Comparison of ENCODE assay signal across 23 cellular contexts in genomic region chr17:40777971-40778370, GRCh38. TPM values are rescaled to one million over a fixed set of nuclear protein-coding genes. Genes with fewer than 3 reads are reported as not detected.
DNase-seq lines count a peak whose midpoint lies in the region; ATAC-seq, FAIRE-seq and TF ChIP-seq lines count a peak whose summit lies in the region.
"Had no signal": no experiment of that assay in that cellular context is flagged by ENCODE, and none has a peak within 500 bp of the region (broad histone marks: within the 10 kb centered on the region; RNA-seq: fewer than 3 reads in every experiment).

No MANE protein-coding gene starts in this region.

- ATAC-seq in A549 (no peak), HG03280 (IDR thresholded peaks at IDR 0.05; ENCODE audit: unreplicated experiment) (no peak), left colon (no peak)
- no peak for ATAC-seq in activated naive CD8-positive, alpha-beta T cell treated with anti-CD3 and anti-CD28 coated beads, Interleukin-2, amount 50 U/mL, for 24 hours
- ATAC-seq: GM23338, HCT116 had no signal

- no peak overlapping the region for H3K4me3 ChIP-seq in A549
- H3K4me3 ChIP-seq: GM23338 had no signal

- H3K4me1 Mint-ChIP-seq in activated naive CD8-positive, alpha-beta T cell treated with anti-CD3 and anti-CD28 coated beads, Interleukin-2, amount 50 U/mL, for 24 hours, result no peaks in the 10 kb centered on the region
- H3K4me1 Mint-ChIP-seq: GM23338, H9 had no signal

- no peak for DNase-seq in A549 (ENCODE audit: low read depth in 1 of 2, low spot score in 1 of 2)
- DNase-seq in DMS79 (lab: John Stamatoyannopoulos, UW), result peak; percentile 39
- DNase-seq in RPMI7951 (ENCODE audit: low read depth), result peak; percentile 26
- peak; percentile 37 for DNase-seq in epidermal melanocyte (ENCODE audit: insufficient read length, low spot score)
- no peak for DNase-seq in left colon
- no peak for DNase-seq in activated naive CD8-positive, alpha-beta T cell treated with anti-CD3 and anti-CD28 coated beads, Interleukin-2, amount 50 U/mL, for 24 hours
- DNase-seq: 8988T; C1 segment of cervical spinal cord; Caco-2; CD4-positive, alpha-beta memory T cell; DMS153; GF-D8; H9 had no signal

- H3K4me3 Mint-ChIP-seq in activated naive CD8-positive, alpha-beta T cell treated with anti-CD3 and anti-CD28 coated beads, Interleukin-2, amount 50 U/mL, for 24 hours, result no peak overlapping the region
- H3K4me3 Mint-ChIP-seq: CD4-positive, alpha-beta memory T cell; GM23338; H9 had no signal

- H3K4me2 ChIP-seq in A549, result no peak overlapping the region
- H3K4me2 ChIP-seq: GM23338 had no signal

- H3K9me3 Mint-ChIP-seq in activated naive CD8-positive, alpha-beta T cell treated with anti-CD3 and anti-CD28 coated beads, Interleukin-2, amount 50 U/mL, for 24 hours, result no peaks in the 10 kb centered on the region
- H3K9me3 Mint-ChIP-seq: CD4-positive, alpha-beta memory T cell; GM23338; H9 had no signal

- no peaks in the 10 kb centered on the region for H3K36me3 Mint-ChIP-seq in activated naive CD8-positive, alpha-beta T cell treated with anti-CD3 and anti-CD28 coated beads, Interleukin-2, amount 50 U/mL, for 24 hours (ENCODE audit: low read depth)
- H3K36me3 Mint-ChIP-seq: CD4-positive, alpha-beta memory T cell had no signal

- no peak for TF ChIP-seq RAD21 in A549 (conservative IDR thresholded peaks at IDR 0.05 in 1 of 2, IDR thresholded peaks at IDR 0.05 in 1 of 2)

- H3K27ac Mint-ChIP-seq in activated naive CD8-positive, alpha-beta T cell treated with anti-CD3 and anti-CD28 coated beads, Interleukin-2, amount 50 U/mL, for 24 hours, result no peak overlapping the region
- H3K27ac Mint-ChIP-seq: CD4-positive, alpha-beta memory T cell; GM23338; H9 had no signal

- H3K4me1 ChIP-seq in A549, result 0 out of 3 replicates have a peak, but pooled peaks cover 5% of the 10 kb centered on the region
- H3K4me1 ChIP-seq: Caco-2 had no signal

- 80% methylated on average over 3 of the region's 3 CpGs for WGBS in A549 (ENCODE audit: missing lambda C conversion rate)

- TF ChIP-seq EP300 in A549 (IDR thresholded peaks at IDR 0.05), result no peak

- no peak for TF ChIP-seq POLR2A in A549 (IDR thresholded peaks at IDR 0.05; ENCODE audit: low read length)

- H3K9me3 ChIP-seq in A549, result no peaks in the 10 kb centered on the region
- H3K9me3 ChIP-seq: Caco-2 had no signal

- POLR2A ChIA-PET in A549 (lab: Yijun Ruan, JAX), result no interaction called here

- H3K27ac ChIP-seq in A549, result no peak overlapping the region

- no peak for TF ChIP-seq CTCF in A549 (IDR thresholded peaks at IDR 0.05)

- CTCF ChIA-PET in A549 (lab: Yijun Ruan, JAX), result interaction anchor here (0.7 to 4.2 kb wide), 6 partner anchors 8 to 885 kb away, joined by 3 to 12 read pairs (median 4); no protein-coding TSS in a partner anchor

- intact Hi-C loops in left colon (cut with DNase I, micrococcal nuclease), result no loop called here

- peaks cover 58% of the 10 kb centered on the region for H3K27me3 Mint-ChIP-seq in activated naive CD8-positive, alpha-beta T cell treated with anti-CD3 and anti-CD28 coated beads, Interleukin-2, amount 50 U/mL, for 24 hours

- peak; percentile 13 for FAIRE-seq in A549 (lab: Jason Lieb, UNC)
- FAIRE-seq: GM12891, GM18507 had no signal

TF ChIP-seq in A549, 52 proteins besides CTCF, POLR2A, EP300 and RAD21:
- TF ChIP-seq KDM1A (IDR thresholded peaks at IDR 0.05; ENCODE audit: low read depth) (no peak), ZNF302 (CRISPR knock-in tag; IDR thresholded peaks at IDR 0.05) (no peak), NPAS2 (CRISPR knock-in tag; IDR thresholded peaks at IDR 0.05; ENCODE audit: borderline replicate concordance) (no peak), CHD2 (IDR thresholded peaks at IDR 0.05; ENCODE audit: low read length, partially characterized antibody) (no peak), NR3C1 (IDR thresholded peaks at IDR 0.05) (no peak), CBX2 (IDR thresholded peaks at IDR 0.05; ENCODE audit: borderline replicate concordance, low read depth) (no peak), CBX8 (IDR thresholded peaks at IDR 0.05) (no peak), EHF (CRISPR knock-in tag; IDR thresholded peaks at IDR 0.05) (no peak), HOXA7 (CRISPR knock-in tag; IDR thresholded peaks at IDR 0.05) (no peak), HOXB13 (CRISPR knock-in tag; IDR thresholded peaks at IDR 0.05; ENCODE audit: low read depth) (no peak), E2F6 (IDR thresholded peaks at IDR 0.05; ENCODE audit: borderline replicate concordance, low read depth) (no peak), RARB (CRISPR knock-in tag; IDR thresholded peaks at IDR 0.05) (no peak), ESRRA (IDR thresholded peaks at IDR 0.05; ENCODE audit: borderline replicate concordance, low read length) (no peak), FOSB (CRISPR knock-in tag; IDR thresholded peaks at IDR 0.05) (no peak), ZC3H11A (IDR thresholded peaks at IDR 0.05) (no peak), ZFP36 (IDR thresholded peaks at IDR 0.05; ENCODE audit: borderline replicate concordance, partially characterized antibody) (no peak), SREBF2 (IDR thresholded peaks at IDR 0.05) (no peak)

RNA-seq across cellular contexts. Expression of gene KRT27, which starts 4.4 kb away (rescaled TPM):
- polyA plus RNA-seq in A549 (2011; rRNA removed) (not detected in 2 replicates), A549 (2017; fragmentation: RNase III; extraction: RNeasy Plus Mini Kit Qiagen cat#74134 plus additional on column Dnase treatment) (not detected in 3 replicates)
- 0.03 and 0.04 TPM in 2 replicates for polyA plus RNA-seq in A549 (2012; cell fraction: cytosol; rRNA removed)
- polyA plus RNA-seq in A549 (2012; cell fraction: nucleus; rRNA removed), result not detected in 2 replicates
- polyA minus RNA-seq in A549 (2011; rRNA and poly(A)+ RNA removed), result not detected in 2 replicates
- total RNA-seq in RPMI7951 (2014; rRNA removed; shearing (Covaris generic)), result not detected in 2 replicates
- total RNA-seq in left colon, result under 1 TPM in 1 of 2 donors, not detected in 1; 0.36 TPM
- total RNA-seq: A673; Caco-2; CD4-positive, alpha-beta memory T cell; Daoy; G401; GM23338; H4; H9 had no signal
- polyA plus RNA-seq: BJ; CD4-positive, alpha-beta memory T cell; GM23338 had no signal

RNA-seq across cellular contexts. Expression of gene KRT26, which starts 6.0 kb away (rescaled TPM):
- polyA plus RNA-seq in A549 (2011; rRNA removed) (not detected in 2 replicates), A549 (2017; fragmentation: RNase III; extraction: RNeasy Plus Mini Kit Qiagen cat#74134 plus additional on column Dnase treatment) (not detected in 3 replicates)
- polyA plus RNA-seq in A549 (2012; cell fraction: cytosol; rRNA removed), result not detected in 2 replicates
- not detected in 2 replicates for polyA plus RNA-seq in A549 (2012; cell fraction: nucleus; rRNA removed)
- not detected in 2 replicates for polyA minus RNA-seq in A549 (2011; rRNA and poly(A)+ RNA removed)
- total RNA-seq in RPMI7951 (2014; rRNA removed; shearing (Covaris generic)), result not detected in 2 replicates
- not detected for total RNA-seq in left colon
- total RNA-seq: A673; Caco-2; CD4-positive, alpha-beta memory T cell; Daoy; G401; GM23338; H4; H9 had no signal
- polyA plus RNA-seq: BJ; CD4-positive, alpha-beta memory T cell; GM23338 had no signal

RNA-seq across cellular contexts. Expression of gene KRT28, which starts 21.8 kb away (rescaled TPM):
- polyA plus RNA-seq in A549 (2011; rRNA removed), result not detected in 2 replicates
- not detected in 2 replicates for polyA plus RNA-seq in A549 (2012; cell fraction: cytosol; rRNA removed)
- not detected in 2 replicates for polyA plus RNA-seq in A549 (2012; cell fraction: nucleus; rRNA removed)
- polyA plus RNA-seq in A549 (2017; fragmentation: RNase III; extraction: RNeasy Plus Mini Kit Qiagen cat#74134 plus additional on column Dnase treatment), result not detected in 3 replicates
- polyA minus RNA-seq in A549 (2011; rRNA and poly(A)+ RNA removed), result not detected in 2 replicates
- not detected in 2 replicates for total RNA-seq in RPMI7951 (2014; rRNA removed; shearing (Covaris generic))
- not detected for total RNA-seq in left colon
- total RNA-seq: A673; Caco-2; CD4-positive, alpha-beta memory T cell; Daoy; G401; GM23338; H4; H9 had no signal
- polyA plus RNA-seq: BJ; CD4-positive, alpha-beta memory T cell; GM23338 had no signal

RNA-seq across cellular contexts. Expression of gene KRT25, which starts 22.8 kb away (rescaled TPM):
- not detected in 2 replicates for polyA plus RNA-seq in A549 (2011; rRNA removed)
- not detected in 2 replicates for polyA plus RNA-seq in A549 (2012; cell fraction: cytosol; rRNA removed)
- not detected in 2 replicates for polyA plus RNA-seq in A549 (2012; cell fraction: nucleus; rRNA removed)
- polyA plus RNA-seq in A549 (2017; fragmentation: RNase III; extraction: RNeasy Plus Mini Kit Qiagen cat#74134 plus additional on column Dnase treatment), result not detected in 3 replicates
- polyA minus RNA-seq in A549 (2011; rRNA and poly(A)+ RNA removed), result not detected in 2 replicates
- total RNA-seq in RPMI7951 (2014; rRNA removed; shearing (Covaris generic)), result not detected in 2 replicates
- not detected for total RNA-seq in left colon
- total RNA-seq: Caco-2; CD4-positive, alpha-beta memory T cell; Daoy; G401; GM23338; H4; H9 had no signal
- polyA plus RNA-seq: BJ; CD4-positive, alpha-beta memory T cell; GM23338 had no signal

RNA-seq across cellular contexts. Expression of gene KRT10, which starts 44.4 kb away (rescaled TPM):
- polyA plus RNA-seq in A549 (2011; rRNA removed) (59.8 and 89.8 TPM in 2 replicates), A549 (2017; fragmentation: RNase III; extraction: RNeasy Plus Mini Kit Qiagen cat#74134 plus additional on column Dnase treatment) (89.1 to 96.2 TPM (median 95.9 TPM) in 3 replicates)
- 81.0 and 89.6 TPM in 2 replicates for polyA plus RNA-seq in A549 (2012; cell fraction: cytosol; rRNA removed)
- polyA plus RNA-seq in A549 (2012; cell fraction: nucleus; rRNA removed), result 29.6 and 45.1 TPM in 2 replicates
- polyA minus RNA-seq in A549 (2011; rRNA and poly(A)+ RNA removed), result 1.6 and 1.9 TPM in 2 replicates
- total RNA-seq in RPMI7951 (2014; rRNA removed; shearing (Covaris generic)), result 19.7 and 26.7 TPM in 2 replicates
- total RNA-seq in left colon, result 10 to 100 TPM; 25.1 to 38.9 TPM

Comparison
In these comparisons a context has a peak if more than half of its experiments do, and no peak if none do; other contexts are left out.
1. DNase-seq: peak in DMS79 (single experiment), RPMI7951 (single experiment) and epidermal melanocyte (single experiment); none in A549 (0 of 2), left colon (0 of 2) and activated naive CD8-positive, alpha-beta T cell treated with anti-CD3 and anti-CD28 coated beads, Interleukin-2, amount 50 U/mL, for 24 hours (single experiment).